20 cellular contexts compared by ENCODE assay signal in genomic region chr15:37075777-37076176, GRCh38. TPM values are rescaled to one million over a fixed set of nuclear protein-coding genes. Genes with fewer than 3 reads are reported as not detected.
"Had no signal": no experiment of that assay in that cellular context is flagged by ENCODE, and none has a peak within 500 bp of the region (broad histone marks: within the 10 kb centered on the region; RNA-seq: fewer than 3 reads in every experiment).

No MANE protein-coding gene starts in this region.

- DNase-seq: activated CD4-positive, alpha-beta memory T cell treated with anti-CD3 and anti-CD28 coated beads for 36 hours; activated CD4-positive, alpha-beta T cell treated with anti-CD3 and anti-CD28 coated beads, Interleukin-2, amount 10 ng/mL, durations not matched to agents 7 days and 5 days; activated CD4-positive, CD25-positive, alpha-beta regulatory T cell; activated CD8-positive, alpha-beta memory T cell treated with anti-CD3 and anti-CD28 coated beads for 24 hours; activated effector memory CD4-positive, alpha-beta T cell treated with anti-CD3 and anti-CD28 coated beads, Interleukin-2, amount 50 U/mL, for 16 hours; activated naive CD4-positive, alpha-beta T cell treated with Interleukin-2 at 50 U/mL for 16 hours; activated T-cell treated with anti-CD3 and anti-CD28 coated beads, Interleukin-2, amount 50 U/mL, for 4 hours; caudate nucleus; MG63; NCI-H1048; NCI-H146; NCI-H187 treated with DMSO at 0.1 percent for 48 hours; NCI-H2171; NCI-H2227 treated with DMSO at 0.1 percent for 48 hours; NCI-H526; NCI-H774; SIG-M5; T-helper 1 cell had no signal

- H3K36me3 ChIP-seq: MG63 had no signal

- H3K27me3 ChIP-seq: MG63 had no signal

- H3K27ac ChIP-seq: VCaP had no signal

- H3K4me3 ChIP-seq: MG63 had no signal

- ATAC-seq: activated T-cell treated with anti-CD3 and anti-CD28 coated beads, Interleukin-2, amount 50 U/mL, for 4 hours had no signal

- H3K9me3 ChIP-seq: MG63 had no signal

RNA-seq across cellular contexts. Expression of gene MEIS2, which starts 24.6 kb away (rescaled TPM):
- total RNA-seq: activated CD4-positive, alpha-beta memory T cell treated with anti-CD3 and anti-CD28 coated beads for 36 hours; activated CD4-positive, alpha-beta T cell treated with anti-CD3 and anti-CD28 coated beads, Interleukin-2, amount 10 ng/mL, durations not matched to agents 7 days and 5 days; T-helper 2 cell treated with Interferon-gamma antibody and Interleukin-4, amounts not matched to agents 100 ng/mL and 5 ng/mL, for 36 hours had no signal
